Comparison of ENCODE assay signal across 25 cellular contexts in genomic region chr2:68041704-68042245, GRCh38.
"Had no signal": no experiment of that assay in that cellular context is flagged by ENCODE, and none has a peak within 500 bp of the region (broad histone marks: within the 10 kb centered on the region; RNA-seq: fewer than 3 reads in every experiment).

No MANE protein-coding gene starts in this region.

- H3K27me3 ChIP-seq: body of pancreas had no signal

- DNase-seq: activated CD4-positive, alpha-beta T cell treated with anti-CD3 and anti-CD28 coated beads for 48 hours; activated CD4-positive, alpha-beta T cell treated with anti-CD3 and anti-CD28 coated beads, Interleukin-2, amount 50 U/mL, for 48 hours; activated CD4-positive, CD25-positive, alpha-beta regulatory T cell treated with anti-CD3 and anti-CD28 coated beads, Interleukin-2, amount 50 U/mL, for 72 hours; activated CD8-positive, alpha-beta memory T cell treated with anti-CD3 and anti-CD28 coated beads for 24 hours; activated gamma-delta T cell treated with Interleukin-2 at 50 U/mL for 16 hours; activated naive CD4-positive, alpha-beta T cell treated with anti-CD3 and anti-CD28 coated beads, Interleukin-2, amount 50 U/mL, for 16 hours; activated T-cell treated with anti-CD3 and anti-CD28 coated beads, Interleukin-2, amount 50 U/mL, for 72 hours; aorta; body of pancreas; central memory CD4-positive, alpha-beta T cell; NCI-H1048; NCI-H146; NCI-H187 treated with DMSO at 0.1 percent for 48 hours; NCI-H2081 treated with DMSO at 0.1 percent for 48 hours; NCI-H2171 treated with DMSO at 0.1 percent for 48 hours; NCI-H226; NCI-H526; NCI-H774; NK-92 treated with Interleukin-12 subunit alpha and Interleukin-12 subunit beta, amount 100 ng/mL, for 24 hours; OCI-M1; RPMI8226; T-helper 9 cell had no signal

- H3K27ac ChIP-seq: body of pancreas had no signal

- H3K4me3 Mint-ChIP-seq: activated T-cell treated with anti-CD3 and anti-CD28 coated beads, Interleukin-2, amount 50 U/mL, for 72 hours; T-helper 1 cell treated with Interleukin-12 subunit alpha and Interleukin-12 subunit beta and Interleukin-4 antibody, amounts not matched to agents 30 μg/mL and 1 μg/mL, for 36 hours; WTC11 had no signal

- H3K27ac Mint-ChIP-seq: activated T-cell treated with anti-CD3 and anti-CD28 coated beads, Interleukin-2, amount 50 U/mL, for 72 hours; activated T-helper 2 cell treated with anti-CD3 and anti-CD28 coated beads, Interferon-gamma antibody, Interleukin-2, Interleukin-4, amounts not matched to agents 10 μg/mL and 5 μg/mL and 100 μg/mL, durations not matched to agents 14 hours and 24 hours and 36 hours; T-helper 1 cell treated with Interleukin-12 subunit alpha and Interleukin-12 subunit beta and Interleukin-4 antibody, amounts not matched to agents 30 μg/mL and 1 μg/mL, for 36 hours; WTC11 had no signal

- H3K9me3 Mint-ChIP-seq: activated T-cell treated with anti-CD3 and anti-CD28 coated beads, Interleukin-2, amount 50 U/mL, for 72 hours; activated T-helper 2 cell treated with anti-CD3 and anti-CD28 coated beads, Interferon-gamma antibody, Interleukin-2, Interleukin-4, amounts not matched to agents 10 μg/mL and 5 μg/mL and 100 μg/mL, durations not matched to agents 14 hours and 24 hours and 36 hours; T-helper 1 cell treated with Interleukin-12 subunit alpha and Interleukin-12 subunit beta and Interleukin-4 antibody, amounts not matched to agents 30 μg/mL and 1 μg/mL, for 36 hours; WTC11 had no signal

- H3K4me3 ChIP-seq: body of pancreas had no signal

- H3K4me1 Mint-ChIP-seq: WTC11 had no signal

- H3K9me3 ChIP-seq: body of pancreas had no signal
